ENCODE assay signal across 18 cellular contexts in genomic region chr5:122152266-122152900, GRCh38. TPM values are rescaled to one million over a fixed set of nuclear protein-coding genes. Genes with fewer than 3 reads are reported as not detected.
DNase-seq lines count a peak whose midpoint lies in the region; ATAC-seq and TF ChIP-seq lines count a peak whose summit lies in the region.
"Had no signal": no experiment of that assay in that cellular context is flagged by ENCODE, and none has a peak within 500 bp of the region (broad histone marks: within the 10 kb centered on the region; RNA-seq: fewer than 3 reads in every experiment).

No MANE protein-coding gene starts in this region.

- CTCF ChIA-PET in AG04450 (lab: Charles Lee): interaction anchor here (0.6 to 1.5 kb wide), 3 partner anchors 12 to 186 kb away, joined by 3 to 5 read pairs (median 4); no protein-coding TSS in a partner anchor

- 83 to 90% methylated on average over 10 of the region's 10 CpGs for WGBS in sigmoid colon, 2 donors

- H3K9me3 ChIP-seq in AG04450 (ENCODE audit: control insufficient read depth, insufficient read depth, low read length) (no peaks in the 10 kb centered on the region), MG63 (no peaks in the 10 kb centered on the region), sigmoid colon (no peaks in the 10 kb centered on the region), BE2C (no peaks in the 10 kb centered on the region), lower lobe of right lung (no peaks in the 10 kb centered on the region)
- H3K9me3 ChIP-seq: psoas muscle, upper lobe of right lung had no signal

- intact Hi-C loops in sigmoid colon (cut with DNase I) (loop anchor here (10.0 kb wide), 1 partner anchor 188 kb away; the partner anchor contains the start of gene SRFBP1), lower lobe of right lung (cut with DNase I) (no loop called here)

- no peak for TF ChIP-seq EP300 in sigmoid colon (IDR thresholded peaks at IDR 0.05)

- no peak overlapping the region for H3K4me3 ChIP-seq in AG04450 (ENCODE audit: low read depth, low read length)
- no peak overlapping the region for H3K4me3 ChIP-seq in MG63
- no peak overlapping the region for H3K4me3 ChIP-seq in fibroblast of the aortic adventitia (ENCODE audit: low read depth, low read length)
- H3K4me3 ChIP-seq in sigmoid colon: no peak overlapping the region
- no peak overlapping the region for H3K4me3 ChIP-seq in BE2C (ENCODE audit: low read depth, low read length)
- no peak overlapping the region for H3K4me3 ChIP-seq in lower lobe of right lung
- H3K4me3 ChIP-seq: psoas muscle, upper lobe of right lung had no signal

- POLR2A ChIA-PET in AG04450 (lab: Yijun Ruan, JAX): interaction anchor here (1.2 to 2.5 kb wide), 2 partner anchors 11 to 183 kb away, joined by 5 to 8 read pairs; no protein-coding TSS in a partner anchor

- ATAC-seq in lower lobe of right lung (no peak), GM21367 (IDR thresholded peaks at IDR 0.05; ENCODE audit: unreplicated experiment) (no peak)
- ATAC-seq: activated CD4-positive, CD25-positive, alpha-beta regulatory T cell treated with anti-CD3 and anti-CD28 coated beads, Interleukin-2, amount 50 U/mL, for 24 hours; natural killer cell treated with Interleukin-12 subunit alpha and Interleukin-12 subunit beta and Interleukin-15 and Interleukin-18, amount 100 ng/mL, for 72 hours; upper lobe of right lung had no signal

- no peak for TF ChIP-seq POLR2A in sigmoid colon (IDR thresholded peaks at IDR 0.05)

- no peak for TF ChIP-seq CTCF in AG04450 (IDR thresholded peaks at IDR 0.05; ENCODE audit: low read depth, low read length)
- no peak for TF ChIP-seq CTCF in fibroblast of the aortic adventitia (IDR thresholded peaks at IDR 0.05; ENCODE audit: insufficient read depth, low read length)
- no peak for TF ChIP-seq CTCF in sigmoid colon (IDR thresholded peaks at IDR 0.05)
- TF ChIP-seq CTCF in BE2C (IDR thresholded peaks at IDR 0.05; ENCODE audit: low read depth, low read length): no peak
- TF ChIP-seq CTCF in lower lobe of right lung (IDR thresholded peaks at IDR 0.05): no peak

- peak overlapping the region; percentile 59 for H3K27ac ChIP-seq in AG04450 (ENCODE audit: low read depth, low read length)
- peak overlapping the region; percentile 37 to 64 (median 55) for H3K27ac ChIP-seq in sigmoid colon
- H3K27ac ChIP-seq in lower lobe of right lung: no peak overlapping the region
- H3K27ac ChIP-seq: psoas muscle, upper lobe of right lung had no signal

- no peaks in the 10 kb centered on the region for H3K36me3 ChIP-seq in MG63
- H3K36me3 ChIP-seq in sigmoid colon: no peaks in the 10 kb centered on the region
- no peaks in the 10 kb centered on the region for H3K36me3 ChIP-seq in BE2C
- H3K36me3 ChIP-seq in lower lobe of right lung: no peaks in the 10 kb centered on the region
- H3K36me3 ChIP-seq: upper lobe of right lung had no signal

- DNase-seq in AG04450 (ENCODE audit: low read depth, low spot score) (no peak), MG63 (peak; percentile 91), fibroblast of the aortic adventitia (ENCODE audit: low read depth) (peak; percentile 60), sigmoid colon (no peak), BE2C (no peak), pons (ENCODE audit: low spot score) (no peak), lower lobe of right lung (no peak)
- DNase-seq: NCI-H187; NK-92 treated with Interleukin-12 subunit alpha and Interleukin-12 subunit beta, amount 100 ng/mL, for 24 hours; psoas muscle; stimulated activated CD4-positive, alpha-beta T cell treated with anti-CD3 and anti-CD28 coated beads, Interleukin-15, amount 100 ng/mL, for 24 hours; stimulated activated naive CD4-positive, alpha-beta T cell; T-helper 2 cell; upper lobe of right lung had no signal

- no peaks in the 10 kb centered on the region for H3K27me3 ChIP-seq in AG04450 (ENCODE audit: control insufficient read depth, insufficient read depth, low read length)
- no peaks in the 10 kb centered on the region for H3K27me3 ChIP-seq in MG63
- no peaks in the 10 kb centered on the region for H3K27me3 ChIP-seq in sigmoid colon
- no peaks in the 10 kb centered on the region for H3K27me3 ChIP-seq in BE2C
- no peaks in the 10 kb centered on the region for H3K27me3 ChIP-seq in lower lobe of right lung (ENCODE audit: low read depth)
- H3K27me3 ChIP-seq: upper lobe of right lung had no signal

- H3K4me1 ChIP-seq in sigmoid colon: peaks cover 0 to 77% (median 66%) of the 10 kb centered on the region in 4 donors
- no peaks in the 10 kb centered on the region for H3K4me1 ChIP-seq in BE2C
- no peaks in the 10 kb centered on the region for H3K4me1 ChIP-seq in lower lobe of right lung
- H3K4me1 ChIP-seq: psoas muscle, upper lobe of right lung had no signal

RNA-seq across cellular contexts. Expression of gene ZNF474, which starts 23.0 kb away (rescaled TPM):
- polyA plus RNA-seq in AG04450 (2011; rRNA removed) (0.37 TPM in 2 replicates), sigmoid colon (under 1 TPM in 1 of 3 donors, not detected in 2; 0.07 TPM)
- 0.55 and 0.56 TPM in 2 replicates for polyA minus RNA-seq in AG04450 (2011; rRNA and poly(A)+ RNA removed)
- total RNA-seq in MG63 (2014; rRNA removed; shearing (Covaris generic); ENCODE audit: low replicate concordance): 0.10 and 0.20 TPM in 2 replicates
- total RNA-seq in fibroblast of the aortic adventitia (ENCODE audit: low replicate concordance) (0.09 TPM in 1 of 2 replicates, not detected in the other), sigmoid colon (under 1 TPM in 2 of 4 donors, not detected in 2; 0.27 to 0.28 TPM), lower lobe of right lung (2.2 TPM)
- polyA plus RNA-seq in BE2C (2012; ENCODE audit: insufficient read depth, insufficient read length, low read depth): not detected
- total RNA-seq: activated T-helper 2 cell treated with anti-CD3 and anti-CD28 coated beads, Interferon-gamma antibody, Interleukin-2, Interleukin-4, amounts not matched to agents 10 μg/mL and 5 μg/mL and 100 μg/mL, durations not matched to agents 14 hours and 24 hours and 36 hours; natural killer cell treated with Interleukin-12 subunit alpha and Interleukin-12 subunit beta and Interleukin-15 and Interleukin-18, amount 100 ng/mL, for 72 hours; upper lobe of right lung had no signal

Comparison
In these comparisons a context has a peak if more than half of its experiments do, and no peak if none do; other contexts are left out.
1. DNase-seq: peak in MG63 (single experiment) and fibroblast of the aortic adventitia (single experiment); none in AG04450 (single experiment), sigmoid colon (single experiment), BE2C (single experiment), pons (single experiment) and lower lobe of right lung (single experiment).